Comparison of ENCODE assay signal across 30 cellular contexts in the genomic region with DNA sequence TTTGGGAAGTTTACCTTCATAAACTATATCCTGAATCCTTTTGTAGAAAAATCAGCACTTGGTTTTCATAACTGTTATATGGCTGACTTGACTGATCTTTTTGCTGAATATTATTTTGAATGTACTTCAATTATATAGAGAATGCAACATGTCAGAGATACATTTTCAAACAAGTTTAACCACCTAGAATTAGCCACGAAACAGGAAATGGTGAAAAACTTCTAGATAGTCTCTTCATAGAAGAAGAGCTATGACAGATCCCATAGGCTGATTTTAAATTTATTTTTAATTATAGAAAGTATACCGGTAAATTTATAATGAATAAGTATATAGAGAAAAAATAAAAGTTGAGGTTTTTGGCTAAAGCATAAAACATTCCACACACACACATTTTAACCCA.
"Had no signal": no experiment of that assay in that cellular context is flagged by ENCODE, and none has a peak within 500 bp of the region (broad histone marks: within the 10 kb centered on the region; RNA-seq: fewer than 3 reads in every experiment).

No MANE protein-coding gene starts in this region.

- H3K27me3 Mint-ChIP-seq: activated B cell treated with CpG ODN at 0.5 μM for 24 hours; activated CD8-positive, alpha-beta T cell treated with anti-CD3 and anti-CD28 coated beads for 36 hours; activated naive CD8-positive, alpha-beta T cell treated with anti-CD3 and anti-CD28 coated beads, Interleukin-2, amount 10 ng/mL, durations not matched to agents 7 days and 5 days; activated T-helper 17 cell treated with anti-CD3 and anti-CD28 coated beads, Interleukin-2, amount 50 U/mL, for 72 hours; T-helper 17 cell had no signal

- ATAC-seq: activated CD4-positive, CD25-positive, alpha-beta regulatory T cell treated with anti-CD3 and anti-CD28 coated beads, Interleukin-2, amount 50 U/mL, for 24 hours; activated CD8-positive, alpha-beta T cell treated with anti-CD3 and anti-CD28 coated beads for 36 hours; activated T-cell treated with anti-CD3 and anti-CD28 coated beads, Interleukin-2, amount 50 U/mL, for 4 hours; activated T-helper 17 cell treated with anti-CD3 and anti-CD28 coated beads, Interleukin-2, amount 50 U/mL, for 72 hours; gastroesophageal sphincter; heart right ventricle; T-helper 17 cell had no signal

- H3K27me3 ChIP-seq: brain microvascular endothelial cell, esophagus squamous epithelium, gastroesophageal sphincter, heart right ventricle had no signal

- H3K27ac ChIP-seq: brain microvascular endothelial cell, epithelial cell of prostate, esophagus squamous epithelium, gastroesophageal sphincter, heart right ventricle, WERI-Rb-1 had no signal

- DNase-seq: activated B cell treated with CpG ODN at 0.5 μM for 24 hours; activated CD4-positive, alpha-beta T cell treated with anti-CD3 and anti-CD28 coated beads for 48 hours; activated CD4-positive, alpha-beta T cell treated with anti-CD3 and anti-CD28 coated beads, Interleukin-2, amount 50 U/mL, for 1 hour; activated CD4-positive, alpha-beta T cell treated with anti-CD3 and anti-CD28 coated beads, Interleukin-2, amount 50 U/mL, for 48 hours; activated CD8-positive, alpha-beta memory T cell treated with anti-CD3 and anti-CD28 coated beads for 24 hours; activated CD8-positive, alpha-beta T cell treated with anti-CD3 and anti-CD28 coated beads for 36 hours; activated effector memory CD4-positive, alpha-beta T cell treated with Interleukin-2 at 50 U/mL for 16 hours; activated gamma-delta T cell treated with Interleukin-2 at 50 U/mL for 16 hours; activated naive CD4-positive, alpha-beta T cell treated with anti-CD3 and anti-CD28 coated beads, Interleukin-2, amount 50 U/mL, for 16 hours; activated naive CD4-positive, alpha-beta T cell treated with Interleukin-2 at 50 U/mL for 16 hours; activated naive CD8-positive, alpha-beta T cell treated with anti-CD3 and anti-CD28 coated beads, Interleukin-2, amount 10 ng/mL, durations not matched to agents 7 days and 5 days; activated T-cell treated with anti-CD3 and anti-CD28 coated beads, Interleukin-2, amount 50 U/mL, for 4 hours; amniotic stem cell; anterior cingulate cortex; brain microvascular endothelial cell; cortex of kidney; dermis blood vessel endothelial cell; effector CD4-positive, alpha-beta T cell; esophagus squamous epithelium; foreskin melanocyte; heart right ventricle; T-helper 1 cell; T-helper 17 cell; T1000; WERI-Rb-1 had no signal

- H3K27ac Mint-ChIP-seq: activated B cell treated with CpG ODN at 0.5 μM for 24 hours; activated CD8-positive, alpha-beta T cell treated with anti-CD3 and anti-CD28 coated beads for 36 hours; activated naive CD8-positive, alpha-beta T cell treated with anti-CD3 and anti-CD28 coated beads, Interleukin-2, amount 10 ng/mL, durations not matched to agents 7 days and 5 days; activated T-helper 17 cell treated with anti-CD3 and anti-CD28 coated beads, Interleukin-2, amount 50 U/mL, for 72 hours; T-helper 17 cell; T-helper 2 cell treated with Interferon-gamma antibody and Interleukin-4, amounts not matched to agents 5 μg/mL and 100 μg/mL, for 36 hours had no signal

- H3K4me1 ChIP-seq: esophagus squamous epithelium, gastroesophageal sphincter, heart right ventricle had no signal

- H3K36me3 ChIP-seq: brain microvascular endothelial cell, esophagus squamous epithelium, gastroesophageal sphincter, heart right ventricle, WERI-Rb-1 had no signal

- H3K4me3 ChIP-seq: esophagus squamous epithelium, gastroesophageal sphincter, heart right ventricle had no signal

- H3K4me3 Mint-ChIP-seq: activated B cell treated with CpG ODN at 0.5 μM for 24 hours; activated CD8-positive, alpha-beta T cell treated with anti-CD3 and anti-CD28 coated beads for 36 hours; activated naive CD8-positive, alpha-beta T cell treated with anti-CD3 and anti-CD28 coated beads, Interleukin-2, amount 10 ng/mL, durations not matched to agents 7 days and 5 days; activated T-cell treated with anti-CD3 and anti-CD28 coated beads, Interleukin-2, amount 50 U/mL, for 4 hours; activated T-helper 17 cell treated with anti-CD3 and anti-CD28 coated beads, Interleukin-2, amount 50 U/mL, for 72 hours; T-helper 17 cell; T-helper 2 cell treated with Interferon-gamma antibody and Interleukin-4, amounts not matched to agents 5 μg/mL and 100 μg/mL, for 36 hours had no signal

- H3K4me1 Mint-ChIP-seq: activated B cell treated with CpG ODN at 0.5 μM for 24 hours had no signal
